8 cellular contexts compared by ENCODE assay signal in the genomic region with DNA sequence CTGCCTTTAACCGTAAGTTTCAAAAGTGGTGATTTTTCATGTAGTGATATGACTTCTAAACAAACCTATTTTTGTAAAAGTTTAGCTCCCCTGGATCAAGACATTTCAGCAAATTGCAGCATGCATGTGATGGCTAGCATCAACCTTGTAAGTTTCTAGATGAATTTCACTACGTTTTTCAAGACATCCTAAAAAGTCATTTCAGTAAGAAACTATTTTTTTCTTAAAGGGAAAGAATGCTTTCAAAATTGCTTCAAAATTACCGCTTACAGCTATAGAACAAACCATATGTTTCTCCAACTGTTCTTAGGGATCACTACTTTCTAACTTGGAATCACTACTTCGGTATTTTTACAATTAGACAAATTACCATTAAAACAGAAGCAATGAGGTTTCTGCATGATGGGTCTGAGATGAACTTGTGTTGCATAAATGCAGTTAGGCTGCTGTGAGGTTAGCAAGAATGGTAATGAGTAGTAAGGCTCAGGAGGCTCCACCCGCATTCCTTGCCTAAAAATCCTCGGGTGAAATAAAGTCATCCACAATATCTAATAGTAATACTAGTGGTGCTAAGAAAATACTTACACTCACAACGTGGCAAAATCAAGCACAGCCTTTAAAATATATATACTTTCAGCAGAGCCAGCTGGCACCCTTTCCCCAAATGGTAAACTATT.
DNase-seq lines count a peak whose midpoint lies in the region; ATAC-seq and FAIRE-seq lines count a peak whose summit lies in the region.

No MANE protein-coding gene starts in this region.

- H3K9me3 ChIP-seq in subcutaneous abdominal adipose tissue (ENCODE audit: control insufficient read depth in 5 of 5, low read length in 5 of 5): no peaks in the 10 kb centered on the region

- peak overlapping the region; percentile 91 for H3K27ac ChIP-seq in angular gyrus (ENCODE audit: low read depth, low read length)
- peak overlapping the region; percentile 92 for H3K27ac ChIP-seq in subcutaneous abdominal adipose tissue (ENCODE audit: low read depth, low read length)

- peaks cover 0 to 9% (median 9%) of the 10 kb centered on the region in 5 donors for H3K36me3 ChIP-seq in subcutaneous abdominal adipose tissue (ENCODE audit: control insufficient read depth in 5 of 5, insufficient read depth in 5 of 5, low read length in 5 of 5)

- H3K9ac ChIP-seq in subcutaneous abdominal adipose tissue (ENCODE audit: low read length in 5 of 5): peak overlapping the region; percentile 44 to 95 (median 86)

- peak overlapping the region; percentile 71 to 84 (median 80) for H3K4me3 ChIP-seq in subcutaneous abdominal adipose tissue (ENCODE audit: low read depth in 1 of 5, low read length in 5 of 5)

- DNase-seq in germinal center (ENCODE audit: low spot score): no peak
- DNase-seq in GF-D8 (lab: John Stamatoyannopoulos, UW): no peak
- no peak for DNase-seq in AML-193 (lab: John Stamatoyannopoulos, UW)

- ATAC-seq in HG03175 (IDR thresholded peaks at IDR 0.05; ENCODE audit: unreplicated experiment): peak; percentile 3
- no peak for ATAC-seq in GM18907 (IDR thresholded peaks at IDR 0.05; ENCODE audit: unreplicated experiment)

- peak; percentile 47 for FAIRE-seq in islet of Langerhans (lab: Jason Lieb, UNC)

- no peaks in the 10 kb centered on the region for H3K27me3 ChIP-seq in subcutaneous abdominal adipose tissue (ENCODE audit: control insufficient read depth in 5 of 5, insufficient read depth in 4 of 5, low read length in 5 of 5)

- H3K4me1 ChIP-seq in subcutaneous abdominal adipose tissue (ENCODE audit: control insufficient read depth in 5 of 5, insufficient read depth in 5 of 5, low read length in 5 of 5): peaks cover 0 to 33% (median 16%) of the 10 kb centered on the region in 5 donors
